ENCODE assay signal across 8 cellular contexts in genomic region chr10:92573798-92574544, GRCh38. TPM values are rescaled to one million over a fixed set of nuclear protein-coding genes. Genes with fewer than 3 reads are reported as not detected.
DNase-seq lines count a peak whose midpoint lies in the region; ATAC-seq, FAIRE-seq and TF ChIP-seq lines count a peak whose summit lies in the region.

Gene IDE (minus strand): TSS chr10:92574093. CDS start chr10:92574019, 74 bp downstream.

- no peaks in the 10 kb centered on the region for H3K27me3 Mint-ChIP-seq in central memory CD8-positive, alpha-beta T cell

- H3K27ac Mint-ChIP-seq in central memory CD8-positive, alpha-beta T cell (ENCODE audit: low read depth) = peak within 1 kb of the TSS; percentile 90

- no peaks in the 10 kb centered on the region for H3K9me3 ChIP-seq in kidney (ENCODE audit: control insufficient read depth in 1 of 2, low read length in 2 of 2)

- peak within 1 kb of the TSS; percentile 88 to 93 for H3K4me3 ChIP-seq in kidney (ENCODE audit: low read length in 2 of 2)

- intact Hi-C loops in kidney (cut with DNase I) = loop anchor here (5.0 kb wide), 1 partner anchor 57 kb away; no protein-coding TSS in a partner anchor

- no peak for FAIRE-seq in kidney (lab: Jason Lieb, UNC)

- peak within 1 kb of the TSS; percentile 91 to 96 for H3K27ac ChIP-seq in kidney (ENCODE audit: low read depth in 2 of 2, low read length in 2 of 2)

- H3K36me3 ChIP-seq in kidney (ENCODE audit: control insufficient read depth in 1 of 2, insufficient read depth in 2 of 2, low read length in 2 of 2) = no peaks in the 10 kb centered on the region

- DNase-seq in ACHN (peak; percentile 90), NCI-H2196 (lab: John Stamatoyannopoulos, UW; ENCODE audit: unreplicated experiment) (peak; percentile 63), kidney (peak; percentile 94)
- DNase-seq in activated CD4-positive, CD25-positive, alpha-beta regulatory T cell treated with anti-CD3 and anti-CD28 coated beads, Interleukin-2, amount 50 U/mL, for 16 hours (ENCODE audit: low read depth, low spot score) = peak; percentile 59
- DNase-seq in central memory CD8-positive, alpha-beta T cell (ENCODE audit: low spot score in 2 of 2) = peak; percentile 65 to 68
- peak; percentile 88 for DNase-seq in stimulated activated CD4-positive, alpha-beta T cell treated with anti-CD3 and anti-CD28 coated beads, Interleukin-15, amount 100 ng/mL, for 24 hours

- no peaks in the 10 kb centered on the region for H3K9me3 Mint-ChIP-seq in central memory CD8-positive, alpha-beta T cell

- peak within 1 kb of the TSS; percentile 60 to 83 for H3K9ac ChIP-seq in kidney (ENCODE audit: low read length in 2 of 2)

- in situ Hi-C loops in ACHN (cut with HindIII; ENCODE audit: low pct_ligation_motif_present, low pct_unique_long_range_greater_than_20kb, low sequenced_read_pairs) = no loop called here

- H3K4me3 Mint-ChIP-seq in central memory CD8-positive, alpha-beta T cell = peak within 1 kb of the TSS; percentile 87

- peaks cover 5 to 14% of the 10 kb centered on the region in 2 donors for H3K4me1 ChIP-seq in kidney (ENCODE audit: control insufficient read depth in 1 of 2, insufficient read depth in 1 of 2, low read depth in 1 of 2, low read length in 2 of 2)

- ATAC-seq in GM18517 (IDR thresholded peaks at IDR 0.05; ENCODE audit: unreplicated experiment) (peak; percentile 70), HG03045 (IDR thresholded peaks at IDR 0.05; ENCODE audit: unreplicated experiment) (peak; percentile 76)
- ATAC-seq in central memory CD8-positive, alpha-beta T cell (replicated peaks; ENCODE audit: extremely low read depth, poor library complexity, severe bottlenecking) = peak; percentile 78

- H3K4me1 Mint-ChIP-seq in central memory CD8-positive, alpha-beta T cell = peaks cover 33% of the 10 kb centered on the region

- TF ChIP-seq CTCF in kidney (IDR thresholded peaks at IDR 0.05; ENCODE audit: borderline replicate concordance, extremely low read depth, insufficient read depth) = peak; percentile 81

- H3K36me3 Mint-ChIP-seq in central memory CD8-positive, alpha-beta T cell (ENCODE audit: insufficient read depth) = peaks cover 9% of the 10 kb centered on the region

RNA-seq across cellular contexts. Expression of gene IDE, which starts in this region (rescaled TPM):
- 40.5 TPM for total RNA-seq in kidney
- polyA plus RNA-seq in kidney (ENCODE audit: insufficient read depth, low read depth, low replicate concordance) = 8.6 TPM

Comparison
In these comparisons a context has a peak if more than half of its experiments do, and no peak if none do; other contexts are left out.
1. Peak in every context shown above with its lines: DNase-seq, ATAC-seq, H3K4me3 ChIP-seq and H3K27ac ChIP-seq.